In genomic region chr3:195209083-195209835, GRCh38 we compare ENCODE assay signal across 11 cellular contexts.
DNase-seq lines count a peak whose midpoint lies in the region; ATAC-seq and TF ChIP-seq lines count a peak whose summit lies in the region.
"Had no signal": no experiment of that assay in that cellular context is flagged by ENCODE, and none has a peak within 500 bp of the region (broad histone marks: within the 10 kb centered on the region; RNA-seq: fewer than 3 reads in every experiment).

No MANE protein-coding gene starts in this region.

- CTCF ChIA-PET in Calu3 (lab: Charles Lee) = interaction anchor here (1.1 to 2.4 kb wide), 4 partner anchors 10 to 89 kb away, joined by 3 to 9 read pairs (median 3); no protein-coding TSS in a partner anchor

- H3K4me1 ChIP-seq in OCI-LY3 (ENCODE audit: low read length) (peaks cover 62% of the 10 kb centered on the region), thoracic aorta (ENCODE audit: control insufficient read depth in 1 of 2, low read depth in 2 of 2) (peaks cover 17 to 40% of the 10 kb centered on the region in 2 donors)

- H3K9me3 ChIP-seq in OCI-LY3 (ENCODE audit: insufficient read depth, low read length) (no peaks in the 10 kb centered on the region), thoracic aorta (no peaks in the 10 kb centered on the region)

- H3K27me3 Mint-ChIP-seq in Calu3 (ENCODE audit: unreplicated experiment) = no peaks in the 10 kb centered on the region
- no peaks in the 10 kb centered on the region for H3K27me3 Mint-ChIP-seq in activated T-helper 1 cell treated with anti-CD3 and anti-CD28 coated beads, Interleukin-12 subunit alpha, Interleukin-12 subunit beta, Interleukin-2, Interleukin-4 antibody, amounts not matched to agents 30 ng/mL and 10 ng/mL and 1 ng/mL, durations not matched to agents 14 hours and 24 hours and 36 hours (ENCODE audit: insufficient read depth)
- H3K27me3 Mint-ChIP-seq: naive B cell had no signal

- peak overlapping the region; percentile 59 for H3K4me2 ChIP-seq in OCI-LY3 (ENCODE audit: low read length)

- H3K27ac ChIP-seq in OCI-LY3 (ENCODE audit: low read length) (peak overlapping the region; percentile 95), thoracic aorta (peak overlapping the region; percentile 47 to 83)
- H3K27ac ChIP-seq: epithelial cell of prostate had no signal

- BruUV-seq in Calu3 (replicated peaks; lab: Mats Ljungman, UMichigan) = no TSS peak

- H3K36me3 Mint-ChIP-seq in Calu3 (ENCODE audit: insufficient read depth, unreplicated experiment) = peaks cover 5% of the 10 kb centered on the region
- no peaks in the 10 kb centered on the region for H3K36me3 Mint-ChIP-seq in activated T-helper 1 cell treated with anti-CD3 and anti-CD28 coated beads, Interleukin-12 subunit alpha, Interleukin-12 subunit beta, Interleukin-2, Interleukin-4 antibody, amounts not matched to agents 30 ng/mL and 10 ng/mL and 1 ng/mL, durations not matched to agents 14 hours and 24 hours and 36 hours (ENCODE audit: low read depth)

- H4K20me1 ChIP-seq in OCI-LY3 (ENCODE audit: insufficient read depth, low read length) = no peaks in the 10 kb centered on the region

- peaks cover 25% of the 10 kb centered on the region for H3K79me2 ChIP-seq in OCI-LY3 (ENCODE audit: low read length)

- H3K9me3 Mint-ChIP-seq in Calu3 (ENCODE audit: low read depth, unreplicated experiment) = peaks cover 4% of the 10 kb centered on the region
- no peaks in the 10 kb centered on the region for H3K9me3 Mint-ChIP-seq in activated T-helper 1 cell treated with anti-CD3 and anti-CD28 coated beads, Interleukin-12 subunit alpha, Interleukin-12 subunit beta, Interleukin-2, Interleukin-4 antibody, amounts not matched to agents 30 ng/mL and 10 ng/mL and 1 ng/mL, durations not matched to agents 14 hours and 24 hours and 36 hours
- H3K9me3 Mint-ChIP-seq: activated T-helper 2 cell treated with anti-CD3 and anti-CD28 coated beads, Interferon-gamma antibody, Interleukin-2, Interleukin-4, amounts not matched to agents 10 μg/mL and 5 μg/mL and 100 μg/mL, durations not matched to agents 14 hours and 24 hours and 36 hours had no signal

- H3K27me3 ChIP-seq in OCI-LY3 (ENCODE audit: low read depth, low read length) (no peaks in the 10 kb centered on the region), thoracic aorta (replicated peaks; ENCODE audit: insufficient read depth) (no peaks in the 10 kb centered on the region)

- peak overlapping the region; percentile 79 for H3K9ac ChIP-seq in OCI-LY3 (ENCODE audit: low read length)

- H2AFZ ChIP-seq in OCI-LY3 (ENCODE audit: low read depth, low read length) = peak overlapping the region; percentile 81

- H3K4me3 Mint-ChIP-seq in Calu3 (ENCODE audit: low read depth, unreplicated experiment) = no peak overlapping the region
- H3K4me3 Mint-ChIP-seq in activated T-helper 1 cell treated with anti-CD3 and anti-CD28 coated beads, Interleukin-12 subunit alpha, Interleukin-12 subunit beta, Interleukin-2, Interleukin-4 antibody, amounts not matched to agents 30 ng/mL and 10 ng/mL and 1 ng/mL, durations not matched to agents 14 hours and 24 hours and 36 hours = no peak overlapping the region

- TF ChIP-seq CTCF in OCI-LY3 (IDR thresholded peaks at IDR 0.05; ENCODE audit: low read depth, low read length) (no peak), epithelial cell of esophagus (IDR thresholded peaks at IDR 0.05; ENCODE audit: insufficient read depth, low read depth, low read length, missing control alignments) (no peak), thoracic aorta (IDR thresholded peaks at IDR 0.05) (no peak), Calu3 (IDR thresholded peaks at IDR 0.05; ENCODE audit: unreplicated experiment) (no peak)

- no peak for ATAC-seq in thoracic aorta (ENCODE audit: insufficient number of reproducible peaks, low FRiP score, low read depth)

- no peak overlapping the region for H3K27ac Mint-ChIP-seq in Calu3 (ENCODE audit: unreplicated experiment)
- H3K27ac Mint-ChIP-seq in activated T-helper 1 cell treated with anti-CD3 and anti-CD28 coated beads, Interleukin-12 subunit alpha, Interleukin-12 subunit beta, Interleukin-2, Interleukin-4 antibody, amounts not matched to agents 30 ng/mL and 10 ng/mL and 1 ng/mL, durations not matched to agents 14 hours and 24 hours and 36 hours = no peak overlapping the region
- H3K27ac Mint-ChIP-seq: activated T-helper 2 cell treated with anti-CD3 and anti-CD28 coated beads, Interferon-gamma antibody, Interleukin-2, Interleukin-4, amounts not matched to agents 10 μg/mL and 5 μg/mL and 100 μg/mL, durations not matched to agents 14 hours and 24 hours and 36 hours had no signal

- peak; percentile 27 for DNase-seq in epithelial cell of esophagus (ENCODE audit: low read depth)
- DNase-seq in mucosa of gallbladder (ENCODE audit: low spot score) = peak; percentile 4
- no peak for DNase-seq in thoracic aorta (ENCODE audit: low spot score)
- DNase-seq in effector CD8-positive, alpha-beta T cell (lab: John Stamatoyannopoulos, UW) = no peak
- DNase-seq in activated CD4-positive, alpha-beta T cell treated with anti-CD3 and anti-CD28 coated beads for 4 hours = no peak
- no peak for DNase-seq in Calu3
- no peak for DNase-seq in activated T-helper 1 cell treated with anti-CD3 and anti-CD28 coated beads, Interleukin-12 subunit alpha, Interleukin-12 subunit beta, Interleukin-2, Interleukin-4 antibody, amounts not matched to agents 30 ng/mL and 10 ng/mL and 1 ng/mL, durations not matched to agents 14 hours and 24 hours and 36 hours (ENCODE audit: low spot score)
- DNase-seq: naive B cell had no signal

- H3K4me1 Mint-ChIP-seq in Calu3 (ENCODE audit: low read depth, unreplicated experiment) = peaks cover 22% of the 10 kb centered on the region
- no peaks in the 10 kb centered on the region for H3K4me1 Mint-ChIP-seq in activated T-helper 1 cell treated with anti-CD3 and anti-CD28 coated beads, Interleukin-12 subunit alpha, Interleukin-12 subunit beta, Interleukin-2, Interleukin-4 antibody, amounts not matched to agents 30 ng/mL and 10 ng/mL and 1 ng/mL, durations not matched to agents 14 hours and 24 hours and 36 hours (ENCODE audit: low read depth)

- intact Hi-C loops in Calu3 (cut with micrococcal nuclease; ENCODE audit: unreplicated experiment) = no loop called here
- intact Hi-C loops in activated T-helper 1 cell treated with anti-CD3 and anti-CD28 coated beads, Interleukin-12 subunit alpha, Interleukin-12 subunit beta, Interleukin-2, Interleukin-4 antibody, amounts not matched to agents 30 ng/mL and 10 ng/mL and 1 ng/mL, durations not matched to agents 14 hours and 24 hours and 36 hours (cut with micrococcal nuclease) = no loop called here

- peak overlapping the region; percentile 34 for H3K4me3 ChIP-seq in OCI-LY3 (ENCODE audit: low read length)
- H3K4me3 ChIP-seq in epithelial cell of esophagus (ENCODE audit: low read length) = no peak overlapping the region
- no peak overlapping the region for H3K4me3 ChIP-seq in thoracic aorta

- H3K36me3 ChIP-seq in OCI-LY3 (replicated peaks; ENCODE audit: low read depth, low read length) = peaks cover 7% of the 10 kb centered on the region
- H3K36me3 ChIP-seq in thoracic aorta = no peaks in the 10 kb centered on the region

Comparison
In these comparisons a context has a peak if more than half of its experiments do, and no peak if none do; other contexts are left out.
1. DNase-seq: peak in epithelial cell of esophagus (single experiment) and mucosa of gallbladder (single experiment); none in thoracic aorta (single experiment), effector CD8-positive, alpha-beta T cell (single experiment), activated CD4-positive, alpha-beta T cell treated with anti-CD3 and anti-CD28 coated beads for 4 hours (0 of 2), Calu3 (single experiment) and activated T-helper 1 cell treated with anti-CD3 and anti-CD28 coated beads, Interleukin-12 subunit alpha, Interleukin-12 subunit beta, Interleukin-2, Interleukin-4 antibody, amounts not matched to agents 30 ng/mL and 10 ng/mL and 1 ng/mL, durations not matched to agents 14 hours and 24 hours and 36 hours (single experiment).